ENCODE assay signal across 23 cellular contexts in genomic region chr14:92528486-92529100, GRCh38. TPM values are rescaled to one million over a fixed set of nuclear protein-coding genes. Genes with fewer than 3 reads are reported as not detected.
A peak's percentile ranks its signal among the peaks of the same experiment; 100 is the strongest.
DNase-seq lines count a peak whose midpoint lies in the region; ATAC-seq lines count a peak whose summit lies in the region.
"Had no signal": no experiment of that assay in that cellular context is flagged by ENCODE, and none has a peak within 500 bp of the region (broad histone marks: within the 10 kb centered on the region; RNA-seq: fewer than 3 reads in every experiment).

No MANE protein-coding gene starts in this region.

- POLR2A ChIA-PET in activated naive CD8-positive, alpha-beta T cell treated with anti-CD3 and anti-CD28 coated beads, Interleukin-2, amount 10 ng/mL, durations not matched to agents 7 days and 5 days (lab: Charles Lee), result interaction anchor here (1.2 to 4.6 kb wide), 2 partner anchors 9 to 13 kb away, joined by 7 to 38 read pairs; partner anchors contain the start of gene RIN3
- POLR2A ChIA-PET in naive thymus-derived CD8-positive, alpha-beta T cell (lab: Charles Lee), result no interaction called here

- no peak for ATAC-seq in activated naive CD8-positive, alpha-beta T cell treated with anti-CD3 and anti-CD28 coated beads, Interleukin-2, amount 10 ng/mL, durations not matched to agents 7 days and 5 days (ENCODE audit: low read depth)
- no peak for ATAC-seq in naive thymus-derived CD8-positive, alpha-beta T cell
- ATAC-seq in HG03097 (IDR thresholded peaks at IDR 0.05; ENCODE audit: low FRiP score, unreplicated experiment), result no peak
- ATAC-seq: esophagus mucosa, foreskin keratinocyte, T-cell had no signal

- H3K9me3 Mint-ChIP-seq in activated naive CD8-positive, alpha-beta T cell treated with anti-CD3 and anti-CD28 coated beads, Interleukin-2, amount 10 ng/mL, durations not matched to agents 7 days and 5 days, result no peaks in the 10 kb centered on the region
- H3K9me3 Mint-ChIP-seq in naive thymus-derived CD8-positive, alpha-beta T cell, result no peaks in the 10 kb centered on the region
- H3K9me3 Mint-ChIP-seq: activated T-helper 2 cell treated with anti-CD3 and anti-CD28 coated beads, Interferon-gamma antibody, Interleukin-2, Interleukin-4, amounts not matched to agents 10 μg/mL and 5 μg/mL and 100 μg/mL, durations not matched to agents 14 hours and 24 hours and 36 hours; CD4-positive, alpha-beta T cell; mesothelial cell of epicardium; naive B cell; T-cell had no signal

- peak; percentile 41 for DNase-seq in activated effector memory CD4-positive, alpha-beta T cell treated with anti-CD3 and anti-CD28 coated beads, Interleukin-2, amount 50 U/mL, for 16 hours
- DNase-seq in activated effector memory CD4-positive, alpha-beta T cell treated with Interleukin-2 at 50 U/mL for 16 hours, result no peak
- DNase-seq in activated naive CD8-positive, alpha-beta T cell treated with anti-CD3 and anti-CD28 coated beads, Interleukin-2, amount 10 ng/mL, durations not matched to agents 7 days and 5 days, result peak; percentile 23
- DNase-seq in naive thymus-derived CD8-positive, alpha-beta T cell, result no peak
- DNase-seq in NCI-H2171 treated with DMSO at 0.1 percent for 48 hours (lab: John Stamatoyannopoulos, UW) (no peak), NOMO-1 (lab: John Stamatoyannopoulos, UW; ENCODE audit: unreplicated experiment in 2 of 2) (no peak)
- DNase-seq: AML-193; caudate nucleus; CD4-positive, alpha-beta T cell; foreskin keratinocyte; heart right ventricle; Karpas-422; kidney; naive B cell; NCI-H1417; NCI-H2029 treated with DMSO at 0.1 percent for 48 hours; NCI-H526; stimulated activated CD4-positive, alpha-beta T cell treated with anti-CD3 and anti-CD28 coated beads, Interleukin-4, amount 100 ng/mL, for 24 hours; T-cell had no signal

- peak overlapping the region; percentile 45 for H3K27ac Mint-ChIP-seq in activated naive CD8-positive, alpha-beta T cell treated with anti-CD3 and anti-CD28 coated beads, Interleukin-2, amount 10 ng/mL, durations not matched to agents 7 days and 5 days
- peak overlapping the region in 9 of 10 donors; percentile 75 to 100 (median 92) for H3K27ac Mint-ChIP-seq in naive thymus-derived CD8-positive, alpha-beta T cell
- H3K27ac Mint-ChIP-seq: activated T-helper 2 cell treated with anti-CD3 and anti-CD28 coated beads, Interferon-gamma antibody, Interleukin-2, Interleukin-4, amounts not matched to agents 10 μg/mL and 5 μg/mL and 100 μg/mL, durations not matched to agents 14 hours and 24 hours and 36 hours; mesothelial cell of epicardium had no signal

- no peaks in the 10 kb centered on the region for H3K27me3 Mint-ChIP-seq in activated naive CD8-positive, alpha-beta T cell treated with anti-CD3 and anti-CD28 coated beads, Interleukin-2, amount 10 ng/mL, durations not matched to agents 7 days and 5 days
- H3K27me3 Mint-ChIP-seq in naive thymus-derived CD8-positive, alpha-beta T cell, result no peaks in the 10 kb centered on the region
- H3K27me3 Mint-ChIP-seq: CD4-positive, alpha-beta T cell; naive B cell; T-cell had no signal

- H3K4me3 Mint-ChIP-seq in activated naive CD8-positive, alpha-beta T cell treated with anti-CD3 and anti-CD28 coated beads, Interleukin-2, amount 10 ng/mL, durations not matched to agents 7 days and 5 days, result no peak overlapping the region
- H3K4me3 Mint-ChIP-seq in naive thymus-derived CD8-positive, alpha-beta T cell, result no peak overlapping the region
- H3K4me3 Mint-ChIP-seq: CD4-positive, alpha-beta T cell; mesothelial cell of epicardium; naive B cell; T-cell had no signal

- peaks cover 70% of the 10 kb centered on the region for H3K4me1 Mint-ChIP-seq in activated naive CD8-positive, alpha-beta T cell treated with anti-CD3 and anti-CD28 coated beads, Interleukin-2, amount 10 ng/mL, durations not matched to agents 7 days and 5 days
- H3K4me1 Mint-ChIP-seq in naive thymus-derived CD8-positive, alpha-beta T cell, result peaks cover 40 to 93% (median 83%) of the 10 kb centered on the region in 4 donors
- H3K4me1 Mint-ChIP-seq: mesothelial cell of epicardium had no signal

- H3K36me3 Mint-ChIP-seq in activated naive CD8-positive, alpha-beta T cell treated with anti-CD3 and anti-CD28 coated beads, Interleukin-2, amount 10 ng/mL, durations not matched to agents 7 days and 5 days, result peaks cover 10% of the 10 kb centered on the region
- no peaks in the 10 kb centered on the region for H3K36me3 Mint-ChIP-seq in naive thymus-derived CD8-positive, alpha-beta T cell
- H3K36me3 Mint-ChIP-seq: mesothelial cell of epicardium, naive B cell, T-cell had no signal

RNA-seq across cellular contexts. Expression of gene RIN3, which starts 15.0 kb away (rescaled TPM):
- 10 to 100 TPM; 80.5 to 80.9 TPM for total RNA-seq in activated naive CD8-positive, alpha-beta T cell treated with anti-CD3 and anti-CD28 coated beads, Interleukin-2, amount 10 ng/mL, durations not matched to agents 7 days and 5 days
- 100 to 1,000 TPM; 137 to 146 TPM for total RNA-seq in naive thymus-derived CD8-positive, alpha-beta T cell
- polyA plus RNA-seq in naive thymus-derived CD8-positive, alpha-beta T cell, result 10 to 100 TPM; 16.8 to 45.8 (median 30.0) TPM

Comparison
In these comparisons a context has a peak if more than half of its experiments do, and no peak if none do; other contexts are left out.
1. DNase-seq: peak in activated effector memory CD4-positive, alpha-beta T cell treated with anti-CD3 and anti-CD28 coated beads, Interleukin-2, amount 50 U/mL, for 16 hours (single experiment) and activated naive CD8-positive, alpha-beta T cell treated with anti-CD3 and anti-CD28 coated beads, Interleukin-2, amount 10 ng/mL, durations not matched to agents 7 days and 5 days (single experiment); none in activated effector memory CD4-positive, alpha-beta T cell treated with Interleukin-2 at 50 U/mL for 16 hours (single experiment), naive thymus-derived CD8-positive, alpha-beta T cell (0 of 10), NCI-H2171 treated with DMSO at 0.1 percent for 48 hours (single experiment) and NOMO-1 (0 of 2).